16 cellular contexts compared by ENCODE assay signal in the genomic region with DNA sequence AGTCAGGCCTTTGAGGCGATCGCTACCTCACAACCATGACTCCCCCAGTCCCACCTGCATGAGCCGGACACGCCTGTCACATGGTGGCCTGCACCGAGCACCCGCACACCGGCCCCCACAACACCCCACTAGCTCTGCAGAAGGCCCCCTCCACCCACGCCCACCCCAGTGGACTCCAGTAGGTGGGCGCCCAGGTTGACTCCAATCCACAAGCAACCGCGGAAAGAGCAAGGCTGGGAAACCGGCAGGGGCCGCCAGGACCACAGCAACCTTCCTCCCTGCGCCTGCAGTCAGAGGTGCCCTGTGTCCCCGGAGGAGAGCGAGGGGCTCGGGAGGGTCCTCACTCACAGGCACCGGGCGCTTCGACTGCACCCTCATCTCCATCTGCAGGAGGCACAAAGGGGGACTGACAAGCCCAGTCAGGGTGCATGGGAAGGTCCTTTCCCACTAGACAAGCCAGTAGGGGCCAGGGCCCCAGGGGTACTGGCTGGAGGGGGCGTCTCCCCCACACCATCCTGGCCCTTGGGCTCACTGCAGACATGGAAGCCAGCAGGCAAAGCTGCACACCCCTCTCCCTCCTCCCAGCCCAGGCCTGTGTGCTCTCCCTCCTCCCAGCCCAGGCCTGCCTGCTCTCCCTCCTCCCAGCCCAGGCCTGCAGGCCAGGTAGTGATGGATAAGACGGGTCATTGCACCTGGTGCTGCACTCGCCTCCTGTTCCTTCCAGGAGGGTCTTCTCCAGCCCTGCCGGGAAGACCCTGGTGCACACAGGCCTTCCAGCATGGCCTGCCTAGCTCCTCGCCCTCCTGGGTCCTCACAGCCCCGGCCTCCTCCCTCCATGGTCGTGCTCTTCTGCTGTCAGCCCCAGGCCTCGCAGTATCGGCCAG.
DNase-seq lines count a peak whose midpoint lies in the region; ATAC-seq, FAIRE-seq and TF ChIP-seq lines count a peak whose summit lies in the region.
"Had no signal": no experiment of that assay in that cellular context is flagged by ENCODE, and none has a peak within 500 bp of the region (broad histone marks: within the 10 kb centered on the region; RNA-seq: fewer than 3 reads in every experiment).

No MANE protein-coding gene starts in this region.

- peaks cover 4% of the 10 kb centered on the region for H3K27me3 ChIP-seq in astrocyte (ENCODE audit: insufficient read depth, low read length)

- H3K4me2 ChIP-seq in astrocyte (ENCODE audit: low read length): no peak overlapping the region

- H3K4me1 Mint-ChIP-seq in natural killer cell treated with Interleukin-12 subunit alpha and Interleukin-12 subunit beta and Interleukin-15 and Interleukin-18, amount 100 ng/mL, for 72 hours (ENCODE audit: low read depth in 2 of 2): peaks cover 15 to 32% of the 10 kb centered on the region in 2 donors
- H3K4me1 Mint-ChIP-seq in natural killer cell (peaks cover 21 to 51% of the 10 kb centered on the region in 2 donors), astrocyte (ENCODE audit: low read depth, unreplicated experiment) (peaks cover 13% of the 10 kb centered on the region)

- no peak overlapping the region for H3K4me3 Mint-ChIP-seq in natural killer cell treated with Interleukin-12 subunit alpha and Interleukin-12 subunit beta and Interleukin-15 and Interleukin-18, amount 100 ng/mL, for 72 hours
- H3K4me3 Mint-ChIP-seq in natural killer cell (no peak overlapping the region), astrocyte (ENCODE audit: unreplicated experiment) (no peak overlapping the region)
- H3K4me3 Mint-ChIP-seq: activated CD4-positive, alpha-beta memory T cell treated with anti-CD3 and anti-CD28 coated beads for 36 hours; activated naive CD4-positive, alpha-beta T cell treated with anti-CD3 and anti-CD28 coated beads for 36 hours; activated T-cell treated with anti-CD3 and anti-CD28 coated beads, Interleukin-2, amount 50 U/mL, for 24 hours; T-cell had no signal

- FAIRE-seq in astrocyte (lab: Jason Lieb, UNC): no peak
- FAIRE-seq in kidney (lab: Jason Lieb, UNC): no peak
- FAIRE-seq: colon had no signal

- no peaks in the 10 kb centered on the region for H4K20me1 ChIP-seq in astrocyte (ENCODE audit: insufficient read depth, low read length)

- no peaks in the 10 kb centered on the region for H3K9me3 Mint-ChIP-seq in natural killer cell treated with Interleukin-12 subunit alpha and Interleukin-12 subunit beta and Interleukin-15 and Interleukin-18, amount 100 ng/mL, for 72 hours
- H3K9me3 Mint-ChIP-seq in natural killer cell (no peaks in the 10 kb centered on the region), astrocyte (ENCODE audit: unreplicated experiment) (peaks cover 2% of the 10 kb centered on the region)
- H3K9me3 Mint-ChIP-seq: activated CD4-positive, alpha-beta memory T cell treated with anti-CD3 and anti-CD28 coated beads for 36 hours; activated naive CD4-positive, alpha-beta T cell treated with anti-CD3 and anti-CD28 coated beads for 36 hours; activated T-cell treated with anti-CD3 and anti-CD28 coated beads, Interleukin-2, amount 50 U/mL, for 24 hours; T-cell had no signal

- H2AFZ ChIP-seq in astrocyte (ENCODE audit: low read depth, low read length): no peak overlapping the region

- H3K36me3 ChIP-seq in astrocyte (ENCODE audit: insufficient read depth, low read length): no peaks in the 10 kb centered on the region
- no peaks in the 10 kb centered on the region for H3K36me3 ChIP-seq in kidney (ENCODE audit: control insufficient read depth in 1 of 2, insufficient read depth in 2 of 2, low read length in 2 of 2)

- H3K4me1 ChIP-seq in astrocyte (ENCODE audit: insufficient read depth, low read length) (peaks cover 6% of the 10 kb centered on the region), kidney (ENCODE audit: control insufficient read depth in 1 of 2, insufficient read depth in 1 of 2, low read depth in 1 of 2, low read length in 2 of 2) (peaks cover 0 to 2% of the 10 kb centered on the region in 2 donors)

- no peaks in the 10 kb centered on the region for H3K79me2 ChIP-seq in astrocyte (ENCODE audit: insufficient read depth, low read length)

- no peaks in the 10 kb centered on the region for H3K36me3 Mint-ChIP-seq in natural killer cell treated with Interleukin-12 subunit alpha and Interleukin-12 subunit beta and Interleukin-15 and Interleukin-18, amount 100 ng/mL, for 72 hours
- no peaks in the 10 kb centered on the region for H3K36me3 Mint-ChIP-seq in natural killer cell
- H3K36me3 Mint-ChIP-seq in astrocyte (ENCODE audit: low read depth, unreplicated experiment): no peaks in the 10 kb centered on the region
- H3K36me3 Mint-ChIP-seq: activated CD4-positive, alpha-beta memory T cell treated with anti-CD3 and anti-CD28 coated beads for 36 hours; T-cell had no signal

- H3K9me3 ChIP-seq in astrocyte (ENCODE audit: insufficient read depth, low read depth, low read length): no peaks in the 10 kb centered on the region
- H3K9me3 ChIP-seq in kidney (ENCODE audit: control insufficient read depth in 1 of 2, low read length in 2 of 2): no peaks in the 10 kb centered on the region
- H3K9me3 ChIP-seq: mucosa of descending colon had no signal

- intact Hi-C loops in natural killer cell (cut with micrococcal nuclease): no loop called here
- intact Hi-C loops in kidney (cut with DNase I): no loop called here

- H3K27me3 Mint-ChIP-seq in natural killer cell treated with Interleukin-12 subunit alpha and Interleukin-12 subunit beta and Interleukin-15 and Interleukin-18, amount 100 ng/mL, for 72 hours: peaks cover 9 to 22% of the 10 kb centered on the region in 2 donors
- H3K27me3 Mint-ChIP-seq in natural killer cell (ENCODE audit: low read depth in 2 of 2): peaks cover 0 to 43% of the 10 kb centered on the region in 2 donors
- H3K27me3 Mint-ChIP-seq in astrocyte (ENCODE audit: low read depth, unreplicated experiment): peaks cover 29% of the 10 kb centered on the region

- no peak overlapping the region for H3K9ac ChIP-seq in astrocyte (ENCODE audit: low read length)
- no peak overlapping the region for H3K9ac ChIP-seq in kidney (ENCODE audit: low read length in 2 of 2)

- H3K27ac Mint-ChIP-seq in natural killer cell treated with Interleukin-12 subunit alpha and Interleukin-12 subunit beta and Interleukin-15 and Interleukin-18, amount 100 ng/mL, for 72 hours: no peak overlapping the region
- H3K27ac Mint-ChIP-seq in natural killer cell (no peak overlapping the region), astrocyte (ENCODE audit: unreplicated experiment) (peak overlapping the region; percentile 62)
- H3K27ac Mint-ChIP-seq: activated CD4-positive, alpha-beta memory T cell treated with anti-CD3 and anti-CD28 coated beads for 36 hours; activated naive CD4-positive, alpha-beta T cell treated with anti-CD3 and anti-CD28 coated beads for 36 hours; activated T-cell treated with anti-CD3 and anti-CD28 coated beads, Interleukin-2, amount 50 U/mL, for 24 hours; T-cell had no signal

- no peak overlapping the region for H3K27ac ChIP-seq in astrocyte (ENCODE audit: low read depth, low read length)
- no peak overlapping the region for H3K27ac ChIP-seq in kidney (ENCODE audit: low read depth in 2 of 2, low read length in 2 of 2)

- DNase-seq in natural killer cell treated with Interleukin-12 subunit alpha and Interleukin-12 subunit beta and Interleukin-15 and Interleukin-18, amount 100 ng/mL, for 72 hours (ENCODE audit: low spot score): peak; percentile 54
- no peak for DNase-seq in natural killer cell
- no peak for DNase-seq in astrocyte (ENCODE audit: low read depth)
- DNase-seq in kidney: peak; percentile 63
- no peak for DNase-seq in effector CD8-positive, alpha-beta T cell (lab: John Stamatoyannopoulos, UW)
- DNase-seq in omental fat pad (ENCODE audit: low spot score): no peak
- DNase-seq in T1000 (lab: John Stamatoyannopoulos, UW): no peak
- no peak for DNase-seq in DMS 273 treated with DMSO at 0.1 percent for 48 hours (lab: John Stamatoyannopoulos, UW)
- DNase-seq: activated CD4-positive, alpha-beta memory T cell treated with anti-CD3 and anti-CD28 coated beads for 36 hours; activated T-cell treated with anti-CD3 and anti-CD28 coated beads, Interleukin-2, amount 50 U/mL, for 24 hours; Kasumi-1; occipital lobe; T-cell had no signal

- no peak for TF ChIP-seq CTCF in natural killer cell (IDR thresholded peaks at IDR 0.05)
- no peak for TF ChIP-seq CTCF in astrocyte (IDR thresholded peaks at IDR 0.05; ENCODE audit: insufficient read depth, low read depth, low read length)
- no peak for TF ChIP-seq CTCF in kidney (IDR thresholded peaks at IDR 0.05; ENCODE audit: borderline replicate concordance, extremely low read depth, insufficient read depth)
- TF ChIP-seq CTCF in omental fat pad (IDR thresholded peaks at IDR 0.05): no peak

- no peak overlapping the region for H3K4me3 ChIP-seq in astrocyte (ENCODE audit: insufficient read depth, low read depth, low read length)
- H3K4me3 ChIP-seq in kidney (ENCODE audit: low read length in 2 of 2): no peak overlapping the region
- H3K4me3 ChIP-seq: mucosa of descending colon had no signal

- ATAC-seq in natural killer cell treated with Interleukin-12 subunit alpha and Interleukin-12 subunit beta and Interleukin-15 and Interleukin-18, amount 100 ng/mL, for 72 hours: peak in 1 of 2 donors; percentile 18
- ATAC-seq in natural killer cell (no peak), omental fat pad (ENCODE audit: low FRiP score) (no peak)
- ATAC-seq: T-cell had no signal

Comparison
In these comparisons a context has a peak if more than half of its experiments do, and no peak if none do; other contexts are left out.
1. DNase-seq: peak in natural killer cell treated with Interleukin-12 subunit alpha and Interleukin-12 subunit beta and Interleukin-15 and Interleukin-18, amount 100 ng/mL, for 72 hours (single experiment) and kidney (single experiment); none in natural killer cell (single experiment), astrocyte (single experiment), effector CD8-positive, alpha-beta T cell (single experiment), omental fat pad (single experiment), T1000 (single experiment) and DMS 273 treated with DMSO at 0.1 percent for 48 hours (single experiment).